ENCODE assay signal across 8 cellular contexts in genomic region chr9:85940275-85940831, GRCh38. TPM values are rescaled to one million over a fixed set of nuclear protein-coding genes. Genes with fewer than 3 reads are reported as not detected.
DNase-seq lines count a peak whose midpoint lies in the region; ATAC-seq and TF ChIP-seq lines count a peak whose summit lies in the region.

No MANE protein-coding gene starts in this region.

- peak overlapping the region; percentile 98 for H3K27ac Mint-ChIP-seq in activated T-cell treated with anti-CD3 and anti-CD28 coated beads, Interleukin-2, amount 50 U/mL, for 24 hours

- DNase-seq in activated T-cell treated with anti-CD3 and anti-CD28 coated beads, Interleukin-2, amount 50 U/mL, for 24 hours, result no peak
- no peak for DNase-seq in activated T-cell treated with anti-CD3 and anti-CD28 coated beads, Interleukin-2, amount 50 U/mL, for 1 hour
- DNase-seq in thyroid gland (no peak), LoVo (ENCODE audit: low spot score) (no peak), EL (no peak)

- peaks cover 0 to 8% of the 10 kb centered on the region in 2 donors for H3K36me3 ChIP-seq in thyroid gland

- H3K27ac ChIP-seq in thyroid gland, result peak overlapping the region; percentile 71 to 96 (median 91)

- intact Hi-C loops in thyroid gland (cut with DNase I), result loop anchor here (10.0 kb wide), 2 partner anchors 196 to 344 kb away; partner anchors contain the start of genes AGTPBP1 and ISCA1

- H3K4me3 ChIP-seq in WI38 (ENCODE audit: low read depth, low read length), result peak overlapping the region; percentile 95
- H3K4me3 ChIP-seq in iPS-18c (ENCODE audit: insufficient read depth, low read depth, low read length), result peak overlapping the region; percentile 53
- peak overlapping the region in 2 of 3 donors; percentile 73 to 78 for H3K4me3 ChIP-seq in thyroid gland (replicated peaks in 1 of 3)

- peaks cover 15 to 17% of the 10 kb centered on the region in 2 donors for H3K4me1 ChIP-seq in thyroid gland

- no peaks in the 10 kb centered on the region for H3K9me3 Mint-ChIP-seq in activated T-cell treated with anti-CD3 and anti-CD28 coated beads, Interleukin-2, amount 50 U/mL, for 24 hours

- TF ChIP-seq POLR2A in thyroid gland (IDR thresholded peaks at IDR 0.05), result peak in 1 of 2 donors; percentile 14

- peaks cover 2% of the 10 kb centered on the region for H3K36me3 Mint-ChIP-seq in activated T-cell treated with anti-CD3 and anti-CD28 coated beads, Interleukin-2, amount 50 U/mL, for 24 hours (ENCODE audit: low read depth)

- H3K27me3 Mint-ChIP-seq in activated T-cell treated with anti-CD3 and anti-CD28 coated beads, Interleukin-2, amount 50 U/mL, for 24 hours, result no peaks in the 10 kb centered on the region

- H3K27me3 ChIP-seq in thyroid gland, result no peaks in the 10 kb centered on the region

- no peaks in the 10 kb centered on the region for H3K9me3 ChIP-seq in iPS-18c (ENCODE audit: control insufficient read depth, insufficient read depth, low read length)
- no peaks in the 10 kb centered on the region for H3K9me3 ChIP-seq in thyroid gland

- H3K4me1 Mint-ChIP-seq in activated T-cell treated with anti-CD3 and anti-CD28 coated beads, Interleukin-2, amount 50 U/mL, for 24 hours (ENCODE audit: low read depth), result peaks cover 14% of the 10 kb centered on the region

- no peak overlapping the region for H3K4me3 Mint-ChIP-seq in activated T-cell treated with anti-CD3 and anti-CD28 coated beads, Interleukin-2, amount 50 U/mL, for 24 hours

- ATAC-seq in GM18861 (IDR thresholded peaks at IDR 0.05; ENCODE audit: unreplicated experiment), result no peak

- WGBS in thyroid gland, 2 donors, result 24% methylated on average over 13 of the region's 13 CpGs

- TF ChIP-seq CTCF in WI38 (IDR thresholded peaks at IDR 0.05; ENCODE audit: low read depth, low read length) (no peak), thyroid gland (IDR thresholded peaks at IDR 0.05) (no peak)

RNA-seq across cellular contexts. Expression of gene NAA35, which starts 0.6 kb away (rescaled TPM):
- 10 to 100 TPM; 23.2 to 31.1 (median 26.2) TPM for total RNA-seq in thyroid gland
